10 cellular contexts compared by ENCODE assay signal in genomic region chr11:60951611-60951908, GRCh38. TPM values are rescaled to one million over a fixed set of nuclear protein-coding genes. Genes with fewer than 3 reads are reported as not detected.
DNase-seq lines count a peak whose midpoint lies in the region; ATAC-seq and TF ChIP-seq lines count a peak whose summit lies in the region.
"Had no signal": no experiment of that assay in that cellular context is flagged by ENCODE, and none has a peak within 500 bp of the region (broad histone marks: within the 10 kb centered on the region; RNA-seq: fewer than 3 reads in every experiment).

No MANE protein-coding gene starts in this region.

- H3K36me3 ChIP-seq in rectal smooth muscle tissue (ENCODE audit: control insufficient read depth, insufficient read depth, low read length), result no peaks in the 10 kb centered on the region

- ATAC-seq in activated CD8-positive, alpha-beta T cell treated with anti-CD3 and anti-CD28 coated beads for 36 hours, result peak; percentile 18
- peak; percentile 32 to 47 for ATAC-seq in right cardiac atrium
- no peak for ATAC-seq in GM18517 (IDR thresholded peaks at IDR 0.05; ENCODE audit: unreplicated experiment)
- ATAC-seq in GM19023 (IDR thresholded peaks at IDR 0.05; ENCODE audit: unreplicated experiment), result no peak

- H3K4me1 Mint-ChIP-seq in activated CD8-positive, alpha-beta T cell treated with anti-CD3 and anti-CD28 coated beads for 36 hours (ENCODE audit: low read depth), result peaks cover 29% of the 10 kb centered on the region

- intact Hi-C loops in activated CD8-positive, alpha-beta T cell treated with anti-CD3 and anti-CD28 coated beads for 36 hours (cut with micrococcal nuclease), result no loop called here
- intact Hi-C loops in right cardiac atrium (cut with DNase I), result no loop called here

- peak overlapping the region; percentile 27 for H3K27ac ChIP-seq in right cardiac atrium (ENCODE audit: low read length)
- peak overlapping the region; percentile 70 for H3K27ac ChIP-seq in rectal smooth muscle tissue (ENCODE audit: low read depth, low read length)

- no peak for TF ChIP-seq CTCF in activated CD8-positive, alpha-beta T cell treated with anti-CD3 and anti-CD28 coated beads for 36 hours (IDR thresholded peaks at IDR 0.05)

- peak overlapping the region; percentile 68 for H3K4me3 Mint-ChIP-seq in activated CD8-positive, alpha-beta T cell treated with anti-CD3 and anti-CD28 coated beads for 36 hours

- WGBS in right cardiac atrium, result 5% methylated on average over 9 of the region's 9 CpGs

- DNase-seq in activated CD8-positive, alpha-beta T cell treated with anti-CD3 and anti-CD28 coated beads for 36 hours, result peak; percentile 13
- DNase-seq in right cardiac atrium (no peak), MV-4-11 (lab: John Stamatoyannopoulos, UW) (no peak)
- no peak for DNase-seq in stimulated activated CD4-positive, alpha-beta T cell treated with anti-CD3 and anti-CD28 coated beads, Interleukin-4, amount 100 ng/mL, for 4 hours
- DNase-seq: activated gamma-delta T cell, NCI-H1092 had no signal

- peaks cover 5% of the 10 kb centered on the region for H3K27me3 Mint-ChIP-seq in activated CD8-positive, alpha-beta T cell treated with anti-CD3 and anti-CD28 coated beads for 36 hours

- H3K36me3 Mint-ChIP-seq in activated CD8-positive, alpha-beta T cell treated with anti-CD3 and anti-CD28 coated beads for 36 hours (ENCODE audit: low read depth), result no peaks in the 10 kb centered on the region

- no peak overlapping the region for H3K9ac ChIP-seq in rectal smooth muscle tissue (ENCODE audit: low read length)

- H3K9me3 Mint-ChIP-seq in activated CD8-positive, alpha-beta T cell treated with anti-CD3 and anti-CD28 coated beads for 36 hours, result no peaks in the 10 kb centered on the region

- H3K27me3 ChIP-seq in right cardiac atrium (ENCODE audit: control insufficient read depth, insufficient read depth) (no peaks in the 10 kb centered on the region), rectal smooth muscle tissue (ENCODE audit: control insufficient read depth, insufficient read depth, low read length) (no peaks in the 10 kb centered on the region)

- POLR2A ChIA-PET in activated CD8-positive, alpha-beta T cell treated with anti-CD3 and anti-CD28 coated beads for 36 hours (lab: Charles Lee), result interaction anchor here (0.6 to 1.3 kb wide), 4 partner anchors 9 to 209 kb away, joined by 3 to 4 read pairs (median 3); partner anchors contain the start of gene VPS37C

- CTCF ChIA-PET in activated CD8-positive, alpha-beta T cell treated with anti-CD3 and anti-CD28 coated beads for 36 hours (lab: Charles Lee), result interaction anchor here (5.5 kb wide), 1 partner anchor 19 kb away, joined by 22 read pairs; the partner anchor contains the start of gene CD6

- H3K9me3 ChIP-seq in right cardiac atrium (ENCODE audit: control insufficient read depth, low read length), result no peaks in the 10 kb centered on the region

- H3K4me3 ChIP-seq in GM08714 (ENCODE audit: low read length), result peak overlapping the region; percentile 60; the same call in 1 of the 2 replicates
- H3K4me3 ChIP-seq in right cardiac atrium (ENCODE audit: low read length), result peak overlapping the region; percentile 44
- H3K4me3 ChIP-seq in rectal smooth muscle tissue (ENCODE audit: low read length), result peak overlapping the region; percentile 72

- H3K27ac Mint-ChIP-seq in activated CD8-positive, alpha-beta T cell treated with anti-CD3 and anti-CD28 coated beads for 36 hours, result peak overlapping the region; percentile 73

- H3K4me1 ChIP-seq in right cardiac atrium (ENCODE audit: control insufficient read depth, insufficient read depth, low read length) (peaks cover 2% of the 10 kb centered on the region), rectal smooth muscle tissue (ENCODE audit: control insufficient read depth, insufficient read depth, low read length) (no peaks in the 10 kb centered on the region)

RNA-seq across cellular contexts. Expression of gene SLC15A3, which starts 0.4 kb away (rescaled TPM):
- 1 to 10 TPM; 3.9 to 4.7 TPM for total RNA-seq in activated CD8-positive, alpha-beta T cell treated with anti-CD3 and anti-CD28 coated beads for 36 hours
- 10 to 100 TPM; 17.4 to 24.7 (median 22.1) TPM for total RNA-seq in right cardiac atrium
- polyA plus RNA-seq in right cardiac atrium, result 24.6 TPM

RNA-seq across cellular contexts. Expression of gene CD6, which starts 19.9 kb away (rescaled TPM):
- 100 to 1,000 TPM; 196 to 201 TPM for total RNA-seq in activated CD8-positive, alpha-beta T cell treated with anti-CD3 and anti-CD28 coated beads for 36 hours
- total RNA-seq in right cardiac atrium, result 1 to 10 TPM in 2 of 4 donors, under 1 TPM in 2; 0.71 to 1.7 (median 0.87) TPM
- polyA plus RNA-seq in right cardiac atrium, result 0.11 TPM

RNA-seq across cellular contexts. Expression of gene TMEM132A, which starts 27.3 kb away (rescaled TPM):
- total RNA-seq in activated CD8-positive, alpha-beta T cell treated with anti-CD3 and anti-CD28 coated beads for 36 hours, result 1 to 10 TPM; 1.1 to 1.3 TPM
- total RNA-seq in right cardiac atrium, result 10 to 100 TPM in 1 of 4 donors, 1 to 10 TPM in 3; 5.1 to 10.2 (median 7.0) TPM
- polyA plus RNA-seq in right cardiac atrium, result 6.8 TPM

RNA-seq across cellular contexts. Expression of gene TMEM109, which starts 37.6 kb away (rescaled TPM):
- total RNA-seq in activated CD8-positive, alpha-beta T cell treated with anti-CD3 and anti-CD28 coated beads for 36 hours, result 100 to 1,000 TPM in 1 of 2 experiments, 10 to 100 TPM in 1; 93.2 to 101 TPM
- total RNA-seq in right cardiac atrium, result 100 to 1,000 TPM; 103 to 119 (median 117) TPM
- polyA plus RNA-seq in right cardiac atrium, result 112 TPM

RNA-seq across cellular contexts. Expression of gene PRPF19, which starts 45.2 kb away (rescaled TPM):
- 100 to 1,000 TPM; 142 to 150 TPM for total RNA-seq in activated CD8-positive, alpha-beta T cell treated with anti-CD3 and anti-CD28 coated beads for 36 hours
- 10 to 100 TPM; 35.4 to 43.4 (median 38.8) TPM for total RNA-seq in right cardiac atrium
- polyA plus RNA-seq in right cardiac atrium, result 31.5 TPM

Comparison
In these comparisons a context has a peak if more than half of its experiments do, and no peak if none do; other contexts are left out.
1. ATAC-seq: peak in activated CD8-positive, alpha-beta T cell treated with anti-CD3 and anti-CD28 coated beads for 36 hours (single experiment) and right cardiac atrium (2 of 2); none in GM18517 (single experiment) and GM19023 (single experiment).
2. RNA of gene CD6, which starts 19.9 kb away (total RNA-seq): 196 to 201 TPM in activated CD8-positive, alpha-beta T cell treated with anti-CD3 and anti-CD28 coated beads for 36 hours; 0.71 to 1.7 TPM in right cardiac atrium; every median in the first group is over 10 times any median in the second.
3. Peak in every context shown above with its lines, with median percentiles within 50 percentile points of each other: H3K4me3 ChIP-seq.